ENCODE assay signal across 13 cellular contexts in the genomic region with DNA sequence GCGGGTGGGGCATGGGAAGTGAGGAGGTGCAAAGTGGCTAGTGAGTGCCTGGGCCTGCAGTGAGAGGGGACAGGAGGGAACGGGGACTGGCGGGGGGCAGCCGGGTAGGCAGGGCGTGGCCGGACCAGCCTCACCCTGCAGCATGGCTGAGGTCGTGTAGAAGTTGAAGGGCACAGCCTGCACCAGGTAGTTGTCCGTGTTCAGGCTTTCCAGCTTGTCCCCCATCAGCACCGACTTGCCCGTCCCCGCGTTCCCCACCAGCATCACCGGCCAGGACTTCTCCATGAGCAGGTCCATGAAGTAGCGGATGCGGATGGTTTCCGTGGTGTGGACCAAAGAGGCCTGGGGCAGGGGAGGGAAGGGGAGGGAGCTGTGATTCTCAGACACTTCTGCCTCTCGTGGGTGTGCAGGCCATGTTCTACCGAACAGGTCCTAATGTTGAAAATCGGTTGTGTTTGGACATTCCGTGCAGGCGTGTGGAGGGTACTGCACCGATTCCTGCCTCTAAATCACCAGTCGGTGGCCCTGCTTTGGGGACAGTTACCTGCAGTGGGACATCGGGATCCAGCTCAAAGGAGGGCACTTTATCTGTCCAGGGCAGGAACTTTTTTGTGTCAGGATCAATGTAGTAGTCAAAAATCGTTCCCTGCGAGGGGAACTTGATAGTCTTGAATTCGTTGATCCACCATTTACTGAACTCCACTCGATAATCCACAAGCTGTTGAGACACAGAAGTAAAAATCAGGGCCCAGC.
A peak's percentile ranks its signal among the peaks of the same experiment; 100 is the strongest.
DNase-seq lines count a peak whose midpoint lies in the region; ATAC-seq and TF ChIP-seq lines count a peak whose summit lies in the region.
"Had no signal": no experiment of that assay in that cellular context is flagged by ENCODE, and none has a peak within 500 bp of the region (broad histone marks: within the 10 kb centered on the region; RNA-seq: fewer than 3 reads in every experiment).

No MANE protein-coding gene starts in this region.

- H3K4me3 Mint-ChIP-seq in activated T-cell treated with anti-CD3 and anti-CD28 coated beads, Interleukin-2, amount 50 U/mL, for 72 hours: peak overlapping the region; percentile 82 to 90
- peak overlapping the region; percentile 65 for H3K4me3 Mint-ChIP-seq in endothelial cell (ENCODE audit: unreplicated experiment)

- H3K27ac ChIP-seq in OCI-LY7 (ENCODE audit: low read depth, low read length, poor library complexity, severe bottlenecking): no peak overlapping the region
- H3K27ac ChIP-seq in temporal lobe (ENCODE audit: low read depth, low read length): peak overlapping the region; percentile 77
- H3K27ac ChIP-seq: breast epithelium, skin epidermis had no signal

- no peak for TF ChIP-seq CTCF in OCI-LY7 (conservative IDR thresholded peaks at IDR 0.05; ENCODE audit: low read length)
- no peak for TF ChIP-seq CTCF in endothelial cell (IDR thresholded peaks at IDR 0.05; ENCODE audit: unreplicated experiment)

- POLR2A ChIA-PET in OCI-LY7 (lab: Charles Lee): interaction anchor here (0.5 to 1.1 kb wide), 3 partner anchors 26 to 453 kb away, joined by 3 read pairs; no protein-coding TSS in a partner anchor

- no peaks in the 10 kb centered on the region for H3K27me3 Mint-ChIP-seq in activated T-cell treated with anti-CD3 and anti-CD28 coated beads, Interleukin-2, amount 50 U/mL, for 72 hours (ENCODE audit: low read depth)
- H3K27me3 Mint-ChIP-seq in endothelial cell (ENCODE audit: unreplicated experiment): peaks cover 9% of the 10 kb centered on the region

- no TSS peak for BruUV-seq in OCI-LY7 (replicated peaks; lab: Mats Ljungman, UMichigan)

- peaks cover 13% of the 10 kb centered on the region for H3K4me1 ChIP-seq in OCI-LY7 (ENCODE audit: insufficient read depth, low read length, poor library complexity, severe bottlenecking)
- H3K4me1 ChIP-seq: breast epithelium had no signal

- ATAC-seq in activated T-cell treated with anti-CD3 and anti-CD28 coated beads, Interleukin-2, amount 50 U/mL, for 72 hours (replicated peaks in 1 of 2): no peak
- ATAC-seq: HepG2 had no signal

- no peak overlapping the region for H3K27ac Mint-ChIP-seq in activated T-cell treated with anti-CD3 and anti-CD28 coated beads, Interleukin-2, amount 50 U/mL, for 72 hours
- no peak overlapping the region for H3K27ac Mint-ChIP-seq in endothelial cell (ENCODE audit: unreplicated experiment)

- no peaks in the 10 kb centered on the region for H3K9me3 ChIP-seq in OCI-LY7 (ENCODE audit: low read length)
- H3K9me3 ChIP-seq: breast epithelium had no signal

- H3K9me2 ChIP-seq in OCI-LY7 (ENCODE audit: insufficient read depth, low read length): no peaks in the 10 kb centered on the region

- peaks cover 13% of the 10 kb centered on the region for H3K4me1 Mint-ChIP-seq in activated T-cell treated with anti-CD3 and anti-CD28 coated beads, Interleukin-2, amount 50 U/mL, for 72 hours (ENCODE audit: low read depth)
- peaks cover 12% of the 10 kb centered on the region for H3K4me1 Mint-ChIP-seq in endothelial cell (ENCODE audit: unreplicated experiment)

- no peak for DNase-seq in activated T-cell treated with anti-CD3 and anti-CD28 coated beads, Interleukin-2, amount 50 U/mL, for 72 hours
- DNase-seq in activated T-cell treated with anti-CD3 and anti-CD28 coated beads for 4 hours (no peak), OCI-LY7 (ENCODE audit: low spot score) (no peak), endothelial cell (ENCODE audit: low spot score) (no peak), NCI-H1694 (lab: John Stamatoyannopoulos, UW) (no peak), C1 segment of cervical spinal cord (lab: John Stamatoyannopoulos, UW) (no peak), NCI-H187 treated with DMSO at 0.1 percent for 48 hours (lab: John Stamatoyannopoulos, UW) (no peak)
- DNase-seq: NCI-H1105, NCI-H345 had no signal

- no peaks in the 10 kb centered on the region for H4K20me1 ChIP-seq in OCI-LY7 (ENCODE audit: insufficient read depth, low read length)

- no peaks in the 10 kb centered on the region for H3K9me3 Mint-ChIP-seq in activated T-cell treated with anti-CD3 and anti-CD28 coated beads, Interleukin-2, amount 50 U/mL, for 72 hours
- no peaks in the 10 kb centered on the region for H3K9me3 Mint-ChIP-seq in endothelial cell (ENCODE audit: unreplicated experiment)

- peak overlapping the region; percentile 93; the same call in 1 of the 2 replicates for H2AFZ ChIP-seq in OCI-LY7 (ENCODE audit: low read length)

- peak overlapping the region; percentile 68 for H3K4me3 ChIP-seq in OCI-LY7 (ENCODE audit: low read depth, low read length, poor library complexity, severe bottlenecking)

- no peaks in the 10 kb centered on the region for H3K36me3 Mint-ChIP-seq in activated T-cell treated with anti-CD3 and anti-CD28 coated beads, Interleukin-2, amount 50 U/mL, for 72 hours (ENCODE audit: insufficient read depth in 2 of 2)
- H3K36me3 Mint-ChIP-seq in endothelial cell (ENCODE audit: low read depth, unreplicated experiment): no peaks in the 10 kb centered on the region

- no peaks in the 10 kb centered on the region for H3K79me2 ChIP-seq in OCI-LY7 (ENCODE audit: insufficient read depth, low read depth, low read length)

- CTCF ChIA-PET in OCI-LY7 (lab: Charles Lee; ENCODE audit: unreplicated experiment): interaction anchor here (0.6 kb wide), 1 partner anchor 24 kb away, joined by 3 read pairs; no protein-coding TSS in a partner anchor

- H3K4me2 ChIP-seq in OCI-LY7 (ENCODE audit: low read length): peak overlapping the region; percentile 78

- intact Hi-C loops in OCI-LY7 (cut with micrococcal nuclease; ENCODE audit: unreplicated experiment): no loop called here

- H3K36me3 ChIP-seq in OCI-LY7 (ENCODE audit: insufficient read depth, low read length): no peaks in the 10 kb centered on the region
- H3K36me3 ChIP-seq: breast epithelium had no signal
